In genomic region chr15:60379466-60380274, GRCh38 we compare ENCODE assay signal across 8 cellular contexts. TPM values are rescaled to one million over a fixed set of nuclear protein-coding genes. Genes with fewer than 3 reads are reported as not detected.
DNase-seq lines count a peak whose midpoint lies in the region; ATAC-seq and TF ChIP-seq lines count a peak whose summit lies in the region.

No MANE protein-coding gene starts in this region.

- DNase-seq in A172 (ENCODE audit: low spot score): peak; percentile 97
- DNase-seq in LHCN-M2 (ENCODE audit: low read depth): peak; percentile 96
- DNase-seq in choroid plexus epithelial cell (ENCODE audit: low read depth): peak; percentile 92
- peak; percentile 98 for DNase-seq in mesenchymal stem cell
- no peak for DNase-seq in DMS153 treated with DMSO at 0.1 percent for 48 hours (lab: John Stamatoyannopoulos, UW; ENCODE audit: unreplicated experiment)
- no peak for DNase-seq in SKM-1 treated with dmso at 0.1 percent for 144 hours (lab: John Stamatoyannopoulos, UW; ENCODE audit: unreplicated experiment)

- TF ChIP-seq CTCF in choroid plexus epithelial cell (conservative IDR thresholded peaks at IDR 0.05; ENCODE audit: low read depth, low read length): no peak

- no peak overlapping the region for H3K4ac ChIP-seq in mesenchymal stem cell (ENCODE audit: low read depth in 1 of 2, low read length in 2 of 2)

- ATAC-seq in HG02678 (IDR thresholded peaks at IDR 0.05; ENCODE audit: unreplicated experiment) (no peak), HG02981 (IDR thresholded peaks at IDR 0.05; ENCODE audit: unreplicated experiment) (no peak)

- no peak overlapping the region for H3K18ac ChIP-seq in mesenchymal stem cell (ENCODE audit: low read depth in 1 of 2, low read length in 2 of 2)

- H2AFZ ChIP-seq in mesenchymal stem cell (ENCODE audit: low read depth, low read length): no peak overlapping the region

- H2BK15ac ChIP-seq in mesenchymal stem cell (ENCODE audit: low read depth, poor library complexity, severe bottlenecking): no peak overlapping the region

- peak overlapping the region; percentile 31 for H2BK5ac ChIP-seq in mesenchymal stem cell (ENCODE audit: low read depth, low read length, poor library complexity, severe bottlenecking)

- H3K14ac ChIP-seq in mesenchymal stem cell (ENCODE audit: low read length in 2 of 2): no peak overlapping the region

- no peak overlapping the region for H4K91ac ChIP-seq in mesenchymal stem cell (ENCODE audit: low read length)

- H2AK5ac ChIP-seq in mesenchymal stem cell (ENCODE audit: low read length, severe bottlenecking): peak overlapping the region; percentile 77

- peak overlapping the region in 1 of 2 experiments; percentile 6 for H2BK12ac ChIP-seq in mesenchymal stem cell (ENCODE audit: low read length in 2 of 2)

- WGBS in mesenchymal stem cell: 42% methylated on average over 8 of the region's 8 CpGs

- no peak overlapping the region for H3K23ac ChIP-seq in mesenchymal stem cell (ENCODE audit: low read length in 2 of 2)

- H3K27ac ChIP-seq in mesenchymal stem cell (ENCODE audit: low read length, poor library complexity, severe bottlenecking): peak overlapping the region; percentile 96

- H4K8ac ChIP-seq in mesenchymal stem cell (ENCODE audit: low read length): no peak overlapping the region

- peaks cover 16% of the 10 kb centered on the region for H3K4me1 ChIP-seq in mesenchymal stem cell (ENCODE audit: control insufficient read depth, insufficient read depth, low read depth, low read length)

- H3K79me1 ChIP-seq in mesenchymal stem cell (replicated peaks; ENCODE audit: low read length, poor library complexity, severe bottlenecking): no peaks in the 10 kb centered on the region

- H3K4me2 ChIP-seq in mesenchymal stem cell (ENCODE audit: low read length, poor library complexity, severe bottlenecking): no peak overlapping the region

- H3K9me3 ChIP-seq in mesenchymal stem cell (ENCODE audit: control insufficient read depth, low read length): no peaks in the 10 kb centered on the region

- peaks cover 35 to 91% of the 10 kb centered on the region in 2 experiments for H3K36me3 ChIP-seq in mesenchymal stem cell (ENCODE audit: control insufficient read depth in 1 of 2, insufficient read depth in 2 of 2, low read depth in 1 of 2, low read length in 2 of 2)

- H3K27me3 ChIP-seq in mesenchymal stem cell (ENCODE audit: control insufficient read depth in 1 of 2, insufficient read depth in 1 of 2, low read length in 2 of 2): no peaks in the 10 kb centered on the region

- H3K4me3 ChIP-seq in choroid plexus epithelial cell (ENCODE audit: low read depth, low read length) (no peak overlapping the region), mesenchymal stem cell (ENCODE audit: insufficient read depth in 1 of 2, low read depth in 1 of 2, low read length in 2 of 2) (peak overlapping the region in 1 of 2 experiments; percentile 2)

- peak overlapping the region; percentile 82 for H3K9ac ChIP-seq in mesenchymal stem cell (ENCODE audit: low read length)

- no peak overlapping the region for H2BK120ac ChIP-seq in mesenchymal stem cell (ENCODE audit: low read depth, low read length)

RNA-seq across cellular contexts. Expression of gene ANXA2, which starts 18.1 kb away (rescaled TPM):
- total RNA-seq in A172 (2014; rRNA removed; shearing (Covaris generic)): 4,320 and 4,475 TPM in 2 replicates
- 3,230 and 3,804 TPM in 2 replicates for total RNA-seq in LHCN-M2 (2014; rRNA removed)
- 7,075 TPM for polyA plus RNA-seq in LHCN-M2 (2012)
- polyA plus RNA-seq in mesenchymal stem cell (2013, experiment 1 of 2): 2,051 TPM
- polyA plus RNA-seq in mesenchymal stem cell (2013, experiment 2 of 2): 2,053 TPM

Comparison
In these comparisons a context has a peak if more than half of its experiments do, and no peak if none do; other contexts are left out.
1. DNase-seq: peak in A172 (single experiment), LHCN-M2 (single experiment), choroid plexus epithelial cell (single experiment) and mesenchymal stem cell (single experiment); none in DMS153 treated with DMSO at 0.1 percent for 48 hours (single experiment) and SKM-1 treated with dmso at 0.1 percent for 144 hours (single experiment).